In genomic region chr7:151875862-151876111, GRCh38 we compare ENCODE assay signal across 2 cellular contexts.
TF ChIP-seq lines count a peak whose summit lies in the region.

No MANE protein-coding gene starts in this region.

TF ChIP-seq in SK-N-SH, 30 proteins besides CTCF, POLR2A, EP300 and RAD21 (continued from another document):
- no peak for TF ChIP-seq IRF3 (IDR thresholded peaks at IDR 0.05; ENCODE audit: low read depth, low read length)
- TF ChIP-seq GABPA (IDR thresholded peaks at IDR 0.05; ENCODE audit: low read depth): no peak
- TF ChIP-seq TEAD4 (IDR thresholded peaks at IDR 0.05; ENCODE audit: borderline replicate concordance, insufficient read depth): no peak

TF ChIP-seq in SK-N-SH treated with all-trans-retinoic acid at 6 μM for 48 hours, 23 proteins besides CTCF, POLR2A, EP300 and RAD21 (continued from another document):
- no peak for TF ChIP-seq CREB5 (CRISPR knock-in tag; IDR thresholded peaks at IDR 0.05; ENCODE audit: low read depth)
- no peak for TF ChIP-seq ZFP30 (CRISPR knock-in tag; IDR thresholded peaks at IDR 0.05)
